In the genomic region with DNA sequence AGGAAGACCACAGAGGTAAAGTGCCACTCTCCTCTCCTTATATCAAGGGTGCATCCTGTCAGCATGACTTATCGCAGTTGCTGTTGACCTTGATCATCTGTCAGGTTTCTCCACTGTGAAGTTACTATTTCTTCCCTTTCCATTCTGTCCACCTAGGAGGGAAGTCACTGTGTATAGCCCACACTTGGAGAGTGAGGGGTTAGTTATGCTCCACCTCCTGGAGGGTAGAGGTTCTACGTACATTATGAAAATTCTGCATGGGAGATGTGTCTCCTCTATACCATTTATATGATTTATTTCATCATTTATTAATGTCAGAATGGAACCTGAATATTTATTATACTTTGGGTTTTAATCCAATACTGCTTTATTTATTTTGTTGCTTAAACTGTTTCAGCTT, we compare ENCODE assay signal across 21 cellular contexts. TPM values are rescaled to one million over a fixed set of nuclear protein-coding genes. Genes with fewer than 3 reads are reported as not detected.
"Had no signal": no experiment of that assay in that cellular context is flagged by ENCODE, and none has a peak within 500 bp of the region (broad histone marks: within the 10 kb centered on the region; RNA-seq: fewer than 3 reads in every experiment).

No MANE protein-coding gene starts in this region.

- FAIRE-seq: endometrium had no signal

- H3K4me3 ChIP-seq: gastrocnemius medialis, heart right ventricle, mucosa of descending colon, psoas muscle, spleen had no signal

- H3K36me3 ChIP-seq: gastrocnemius medialis, heart right ventricle, neutrophil, spleen had no signal

- H3K4me1 ChIP-seq: gastrocnemius medialis, heart right ventricle, psoas muscle, spleen had no signal

- H3K27ac Mint-ChIP-seq: naive thymus-derived CD8-positive, alpha-beta T cell had no signal

- H3K4me1 Mint-ChIP-seq: naive thymus-derived CD8-positive, alpha-beta T cell had no signal

- H3K9me3 Mint-ChIP-seq: naive thymus-derived CD8-positive, alpha-beta T cell had no signal

- ATAC-seq: esophagus mucosa; gastrocnemius medialis; heart right ventricle; left lobe of liver; mucosa of descending colon; naive thymus-derived CD8-positive, alpha-beta T cell; psoas muscle; sciatic nerve had no signal

- DNase-seq: effector memory CD4-positive, alpha-beta T cell; gastrocnemius medialis; heart right ventricle; islet precursor cell; mucosa of descending colon; naive thymus-derived CD8-positive, alpha-beta T cell; psoas muscle; retina; spleen; stimulated activated naive CD4-positive, alpha-beta T cell; trophoblast cell had no signal

- H3K4me3 Mint-ChIP-seq: naive thymus-derived CD8-positive, alpha-beta T cell had no signal

- H3K27me3 ChIP-seq: gastrocnemius medialis had no signal

- H3K36me3 Mint-ChIP-seq: naive thymus-derived CD8-positive, alpha-beta T cell had no signal

- H3K27ac ChIP-seq: gastrocnemius medialis, heart right ventricle, neutrophil, psoas muscle, spleen had no signal

- H3K9me3 ChIP-seq: gastrocnemius medialis, heart right ventricle, mucosa of descending colon, neutrophil, psoas muscle, spleen had no signal

RNA-seq across cellular contexts. Expression of a gene that starts 40.2 kb away (rescaled TPM):
- total RNA-seq: fibroblast of lung; naive thymus-derived CD8-positive, alpha-beta T cell had no signal
- polyA plus RNA-seq: naive thymus-derived CD8-positive, alpha-beta T cell had no signal

RNA-seq across cellular contexts. Expression of a gene that starts 42.0 kb away (rescaled TPM):
- total RNA-seq: esophagus mucosa; fibroblast of lung; heart right ventricle; lower leg skin; mucosa of descending colon; naive thymus-derived CD8-positive, alpha-beta T cell; osteoblast; psoas muscle; sciatic nerve; skeletal muscle tissue; spleen had no signal
- polyA plus RNA-seq: fibroblast of lung, heart right ventricle, neural cell, psoas muscle, spleen had no signal
